ENCODE assay signal across 29 cellular contexts in genomic region chr6:1235825-1236224, GRCh38.
"Had no signal": no experiment of that assay in that cellular context is flagged by ENCODE, and none has a peak within 500 bp of the region (broad histone marks: within the 10 kb centered on the region; RNA-seq: fewer than 3 reads in every experiment).

No MANE protein-coding gene starts in this region.

- H3K4me3 Mint-ChIP-seq: activated CD4-positive, alpha-beta memory T cell treated with anti-CD3 and anti-CD28 coated beads, Interleukin-2, amount 10 ng/mL, durations not matched to agents 7 days and 5 days; activated CD4-positive, alpha-beta T cell treated with anti-CD3 and anti-CD28 coated beads for 36 hours; activated CD4-positive, alpha-beta T cell treated with anti-CD3 and anti-CD28 coated beads, Interleukin-2, amount 10 ng/mL, durations not matched to agents 7 days and 5 days; activated naive CD8-positive, alpha-beta T cell; activated T-cell treated with anti-CD3 and anti-CD28 coated beads, Interleukin-2, amount 50 U/mL, for 24 hours; activated T-cell treated with anti-CD3 and anti-CD28 coated beads, Interleukin-2, amount 50 U/mL, for 72 hours; central memory CD8-positive, alpha-beta T cell; dendritic cell treated with granulocyte-macrophage colony-stimulating factor and Interleukin-4, amounts not matched to agents 40 ng/mL and 50 ng/mL, for 4 days; endodermal cell had no signal

- H3K4me3 ChIP-seq: coronary artery, dorsolateral prefrontal cortex, gastroesophageal sphincter had no signal

- H3K36me3 Mint-ChIP-seq: activated naive CD8-positive, alpha-beta T cell had no signal

- H3K36me3 ChIP-seq: brain microvascular endothelial cell, gastroesophageal sphincter had no signal

- H3K4me1 Mint-ChIP-seq: activated CD4-positive, alpha-beta memory T cell treated with anti-CD3 and anti-CD28 coated beads, Interleukin-2, amount 10 ng/mL, durations not matched to agents 7 days and 5 days; activated CD4-positive, alpha-beta T cell treated with anti-CD3 and anti-CD28 coated beads for 36 hours; activated CD4-positive, alpha-beta T cell treated with anti-CD3 and anti-CD28 coated beads, Interleukin-2, amount 10 ng/mL, durations not matched to agents 7 days and 5 days; central memory CD8-positive, alpha-beta T cell had no signal

- DNase-seq: activated CD4-positive, alpha-beta memory T cell treated with anti-CD3 and anti-CD28 coated beads, Interleukin-2, amount 10 ng/mL, durations not matched to agents 7 days and 5 days; activated CD4-positive, alpha-beta T cell treated with anti-CD3 and anti-CD28 coated beads for 36 hours; activated CD4-positive, alpha-beta T cell treated with anti-CD3 and anti-CD28 coated beads, Interleukin-2, amount 10 ng/mL, durations not matched to agents 7 days and 5 days; activated CD4-positive, alpha-beta T cell treated with anti-CD3 and anti-CD28 coated beads, Interleukin-2, amount 50 U/mL, for 4 hours; activated CD4-positive, CD25-positive, alpha-beta regulatory T cell; activated CD4-positive, CD25-positive, alpha-beta regulatory T cell treated with anti-CD3 and anti-CD28 coated beads, Interleukin-2, amount 50 U/mL, for 72 hours; activated CD8-positive, alpha-beta memory T cell treated with anti-CD3 and anti-CD28 coated beads, Interleukin-2, amount 50 U/mL, for 48 hours; activated gamma-delta T cell treated with Interleukin-2 at 50 U/mL for 16 hours; activated naive CD4-positive, alpha-beta T cell treated with anti-CD3 and anti-CD28 coated beads, Interleukin-2, amount 50 U/mL, for 16 hours; activated naive CD4-positive, alpha-beta T cell treated with Interleukin-2 at 50 U/mL for 16 hours; activated T-cell treated with anti-CD3 and anti-CD28 coated beads for 4 hours; activated T-cell treated with anti-CD3 and anti-CD28 coated beads, Interleukin-2, amount 50 U/mL, for 24 hours; activated T-cell treated with anti-CD3 and anti-CD28 coated beads, Interleukin-2, amount 50 U/mL, for 72 hours; amniotic stem cell; anterior cingulate cortex; brain microvascular endothelial cell; dorsolateral prefrontal cortex; effector memory CD4-positive, alpha-beta T cell; endodermal cell; foreskin melanocyte; T-helper 2 cell had no signal

- H3K9me3 Mint-ChIP-seq: activated CD4-positive, alpha-beta memory T cell treated with anti-CD3 and anti-CD28 coated beads, Interleukin-2, amount 10 ng/mL, durations not matched to agents 7 days and 5 days; activated CD4-positive, alpha-beta T cell treated with anti-CD3 and anti-CD28 coated beads, Interleukin-2, amount 10 ng/mL, durations not matched to agents 7 days and 5 days; activated T-cell treated with anti-CD3 and anti-CD28 coated beads, Interleukin-2, amount 50 U/mL, for 24 hours; activated T-cell treated with anti-CD3 and anti-CD28 coated beads, Interleukin-2, amount 50 U/mL, for 72 hours; central memory CD8-positive, alpha-beta T cell; dendritic cell treated with granulocyte-macrophage colony-stimulating factor and Interleukin-4, amounts not matched to agents 40 ng/mL and 50 ng/mL, for 4 days; endodermal cell had no signal

- H3K27me3 ChIP-seq: brain microvascular endothelial cell had no signal

- H3K27ac Mint-ChIP-seq: activated CD4-positive, alpha-beta memory T cell treated with anti-CD3 and anti-CD28 coated beads, Interleukin-2, amount 10 ng/mL, durations not matched to agents 7 days and 5 days; activated CD4-positive, alpha-beta T cell treated with anti-CD3 and anti-CD28 coated beads for 36 hours; activated CD4-positive, alpha-beta T cell treated with anti-CD3 and anti-CD28 coated beads, Interleukin-2, amount 10 ng/mL, durations not matched to agents 7 days and 5 days; activated naive CD8-positive, alpha-beta T cell; activated T-cell treated with anti-CD3 and anti-CD28 coated beads, Interleukin-2, amount 50 U/mL, for 24 hours; activated T-cell treated with anti-CD3 and anti-CD28 coated beads, Interleukin-2, amount 50 U/mL, for 72 hours; dendritic cell treated with granulocyte-macrophage colony-stimulating factor and Interleukin-4, amounts not matched to agents 40 ng/mL and 50 ng/mL, for 4 days; endodermal cell had no signal

- H3K4me1 ChIP-seq: gastroesophageal sphincter had no signal

- H3K27ac ChIP-seq: brain microvascular endothelial cell, coronary artery, dorsolateral prefrontal cortex, gastroesophageal sphincter had no signal

- FAIRE-seq: astrocyte, bronchial epithelial cell had no signal

- H3K27me3 Mint-ChIP-seq: activated CD4-positive, alpha-beta memory T cell treated with anti-CD3 and anti-CD28 coated beads, Interleukin-2, amount 10 ng/mL, durations not matched to agents 7 days and 5 days; activated CD4-positive, alpha-beta T cell treated with anti-CD3 and anti-CD28 coated beads, Interleukin-2, amount 10 ng/mL, durations not matched to agents 7 days and 5 days had no signal

- ATAC-seq: activated CD4-positive, alpha-beta T cell treated with anti-CD3 and anti-CD28 coated beads for 36 hours; activated T-cell treated with anti-CD3 and anti-CD28 coated beads, Interleukin-2, amount 50 U/mL, for 72 hours; esophagus mucosa; gastroesophageal sphincter had no signal

- H3K9me3 ChIP-seq: gastroesophageal sphincter had no signal
